In genomic region chr6:149636116-149636515, GRCh38 we compare ENCODE assay signal across 19 cellular contexts. TPM values are rescaled to one million over a fixed set of nuclear protein-coding genes. Genes with fewer than 3 reads are reported as not detected.
DNase-seq lines count a peak whose midpoint lies in the region; ATAC-seq and TF ChIP-seq lines count a peak whose summit lies in the region.
"Had no signal": no experiment of that assay in that cellular context is flagged by ENCODE, and none has a peak within 500 bp of the region (broad histone marks: within the 10 kb centered on the region; RNA-seq: fewer than 3 reads in every experiment).

No MANE protein-coding gene starts in this region.

- no peak overlapping the region for H4K91ac ChIP-seq in neuronal stem cell (ENCODE audit: low read depth, low read length, poor library complexity)

- no peak overlapping the region for H3K23ac ChIP-seq in neuronal stem cell (ENCODE audit: low read depth, low read length, poor library complexity)

- H2BK120ac ChIP-seq in neuronal stem cell (ENCODE audit: low read depth, low read length): no peak overlapping the region

- H2AFZ ChIP-seq in neuronal stem cell (ENCODE audit: low read length): no peak overlapping the region

- intact Hi-C loops in spleen (cut with DNase I; ENCODE audit: low total_unique reads): no loop called here
- intact Hi-C loops in Right ventricle myocardium superior (cut with DNase I): no loop called here

- no peak overlapping the region for H3K27ac ChIP-seq in spleen
- no peak overlapping the region for H3K27ac ChIP-seq in neuronal stem cell (replicated peaks; ENCODE audit: low read length)
- H3K27ac ChIP-seq: epithelial cell of prostate, lower lobe of right lung, right lobe of liver had no signal

- no peak overlapping the region for H3K4me2 ChIP-seq in neuronal stem cell (ENCODE audit: insufficient read depth, low read length, poor library complexity, severe bottlenecking)

- H3K9ac ChIP-seq in neuronal stem cell (ENCODE audit: low read depth, low read length, poor library complexity): no peak overlapping the region

- H3K14ac ChIP-seq in neuronal stem cell (ENCODE audit: low read length): no peak overlapping the region

- H2AK5ac ChIP-seq in neuronal stem cell (ENCODE audit: low read depth, low read length): no peak overlapping the region

- no peak overlapping the region for H4K8ac ChIP-seq in neuronal stem cell (ENCODE audit: low read depth, low read length)

- no peak for TF ChIP-seq CTCF in fibroblast of mammary gland (conservative IDR thresholded peaks at IDR 0.05; ENCODE audit: control insufficient read depth, insufficient read depth, low read depth, low read length)
- TF ChIP-seq CTCF in spleen (IDR thresholded peaks at IDR 0.05 in 8 of 11, conservative IDR thresholded peaks at IDR 0.05 in 3 of 11): no peak

- no peak for TF ChIP-seq POLR2A in spleen (IDR thresholded peaks at IDR 0.05)

- H3K36me3 ChIP-seq in spleen (peaks cover 0 to 66% (median 18%) of the 10 kb centered on the region in 6 donors), neuronal stem cell (replicated peaks in 1 of 2; ENCODE audit: control insufficient read depth in 2 of 2, insufficient read depth in 2 of 2, low read length in 2 of 2) (peaks cover 0 to 31% of the 10 kb centered on the region in 2 donors)

- H2BK15ac ChIP-seq in neuronal stem cell (ENCODE audit: low read length): no peak overlapping the region

- no peaks in the 10 kb centered on the region for H3K79me1 ChIP-seq in neuronal stem cell (ENCODE audit: low read depth, low read length)

- H3K4me3 ChIP-seq in fibroblast of mammary gland (ENCODE audit: control insufficient read depth, low read depth, low read length) (no peak overlapping the region), spleen (no peak overlapping the region), neuronal stem cell (ENCODE audit: low read length in 2 of 2) (no peak overlapping the region)
- H3K4me3 ChIP-seq: lower lobe of right lung, right lobe of liver had no signal

- no peak overlapping the region for H3K4ac ChIP-seq in neuronal stem cell (ENCODE audit: low read length)

- no peak overlapping the region for H3K18ac ChIP-seq in neuronal stem cell (ENCODE audit: low read length)

- H3K4me1 ChIP-seq in spleen (no peaks in the 10 kb centered on the region), neuronal stem cell (ENCODE audit: control insufficient read depth in 2 of 2, insufficient read depth in 1 of 2, low read depth in 1 of 2, low read length in 2 of 2) (no peaks in the 10 kb centered on the region)
- H3K4me1 ChIP-seq: lower lobe of right lung, right lobe of liver had no signal

- no peak overlapping the region for H2BK12ac ChIP-seq in neuronal stem cell (ENCODE audit: low read length)

- no peaks in the 10 kb centered on the region for H3K9me3 ChIP-seq in spleen
- H3K9me3 ChIP-seq in neuronal stem cell (replicated peaks in 1 of 2; ENCODE audit: control insufficient read depth in 2 of 2, insufficient read depth in 1 of 2, low read depth in 1 of 2, low read length in 2 of 2): no peaks in the 10 kb centered on the region
- H3K9me3 ChIP-seq: lower lobe of right lung, right lobe of liver had no signal

- peak; percentile 56 for ATAC-seq in SK-N-SH treated with all-trans-retinoic acid at 6 μM for 48 hours
- no peak for ATAC-seq in Right ventricle myocardium superior (ENCODE audit: poor library complexity)
- ATAC-seq: right lobe of liver; stimulated activated effector memory CD8-positive, alpha-beta T cell treated with anti-CD3 and anti-CD28 coated beads, Interleukin-12 subunit alpha, Interleukin-12 subunit beta, amount 100 ng/mL, for 72 hours had no signal

- no peaks in the 10 kb centered on the region for H3K27me3 ChIP-seq in spleen (replicated peaks in 1 of 7)
- H3K27me3 ChIP-seq in neuronal stem cell (ENCODE audit: control insufficient read depth in 3 of 3, insufficient read depth in 3 of 3, low read depth in 1 of 3, low read length in 3 of 3): no peaks in the 10 kb centered on the region
- H3K27me3 ChIP-seq: right lobe of liver had no signal

- WGBS in spleen, 5 donors: 85 to 91% (median 89%) methylated on average over 2 of the region's 2 CpGs
- WGBS in neuronal stem cell (ENCODE audit: extremely low coverage in 2 of 2, insufficient read length in 2 of 2, insufficient replicate concordance in 1 of 2), 2 donors: no CpG with 5 or more reads among the region's 2 CpGs

- DNase-seq in NCI-H82 (lab: John Stamatoyannopoulos, UW) (peak; percentile 30), NCI-H82 treated with DMSO at 0.1 percent for 48 hours (lab: John Stamatoyannopoulos, UW; ENCODE audit: unreplicated experiment) (no peak), fibroblast of mammary gland (ENCODE audit: low read depth) (peak; percentile 51), stromal cell of bone marrow (ENCODE audit: low read depth) (peak; percentile 35), spleen (no peak), neuronal stem cell (ENCODE audit: low spot score) (no peak), Right ventricle myocardium superior (no peak)
- DNase-seq: activated naive CD4-positive, alpha-beta T cell treated with anti-CD3 and anti-CD28 coated beads, Interleukin-2, amount 50 U/mL, for 16 hours; central memory CD4-positive, alpha-beta T cell; COR-L47; Karpas-422; lower lobe of right lung; nephron progenitor cell; OCI-M1; right lobe of liver; stimulated activated CD4-positive, alpha-beta T cell treated with anti-CD3 and anti-CD28 coated beads, Interleukin-4, amount 100 ng/mL, for 4 hours had no signal

- H2BK5ac ChIP-seq in neuronal stem cell (ENCODE audit: low read length): no peak overlapping the region

TF ChIP-seq in SK-N-SH treated with all-trans-retinoic acid at 6 μM for 48 hours, 23 proteins besides CTCF, POLR2A, EP300 and RAD21 (continues in another document):
- no peak for TF ChIP-seq ISL1 (CRISPR knock-in tag; IDR thresholded peaks at IDR 0.05)
- no peak for TF ChIP-seq ZNF8 (CRISPR knock-in tag; IDR thresholded peaks at IDR 0.05)
- TF ChIP-seq ESRRG (CRISPR knock-in tag; IDR thresholded peaks at IDR 0.05): no peak
- no peak for TF ChIP-seq GLIS3 (CRISPR knock-in tag; IDR thresholded peaks at IDR 0.05)
- TF ChIP-seq CREB5 (CRISPR knock-in tag; IDR thresholded peaks at IDR 0.05; ENCODE audit: low read depth): no peak
- TF ChIP-seq CSDC2 (CRISPR knock-in tag; IDR thresholded peaks at IDR 0.05): no peak
- TF ChIP-seq BACH2 (CRISPR knock-in tag; IDR thresholded peaks at IDR 0.05; ENCODE audit: borderline replicate concordance): no peak
- no peak for TF ChIP-seq ZFP3 (CRISPR knock-in tag; IDR thresholded peaks at IDR 0.05)
- no peak for TF ChIP-seq ARNTL (CRISPR knock-in tag; IDR thresholded peaks at IDR 0.05; ENCODE audit: borderline replicate concordance, low read depth)
- TF ChIP-seq ZC3H10 (CRISPR knock-in tag; IDR thresholded peaks at IDR 0.05): no peak
- TF ChIP-seq SNAI2 (CRISPR knock-in tag; IDR thresholded peaks at IDR 0.05): no peak
- no peak for TF ChIP-seq ZNF565 (CRISPR knock-in tag; conservative IDR thresholded peaks at IDR 0.05; ENCODE audit: low read depth)
- no peak for TF ChIP-seq TOX (CRISPR knock-in tag; IDR thresholded peaks at IDR 0.05; ENCODE audit: borderline replicate concordance)
- TF ChIP-seq, protein P1, sequence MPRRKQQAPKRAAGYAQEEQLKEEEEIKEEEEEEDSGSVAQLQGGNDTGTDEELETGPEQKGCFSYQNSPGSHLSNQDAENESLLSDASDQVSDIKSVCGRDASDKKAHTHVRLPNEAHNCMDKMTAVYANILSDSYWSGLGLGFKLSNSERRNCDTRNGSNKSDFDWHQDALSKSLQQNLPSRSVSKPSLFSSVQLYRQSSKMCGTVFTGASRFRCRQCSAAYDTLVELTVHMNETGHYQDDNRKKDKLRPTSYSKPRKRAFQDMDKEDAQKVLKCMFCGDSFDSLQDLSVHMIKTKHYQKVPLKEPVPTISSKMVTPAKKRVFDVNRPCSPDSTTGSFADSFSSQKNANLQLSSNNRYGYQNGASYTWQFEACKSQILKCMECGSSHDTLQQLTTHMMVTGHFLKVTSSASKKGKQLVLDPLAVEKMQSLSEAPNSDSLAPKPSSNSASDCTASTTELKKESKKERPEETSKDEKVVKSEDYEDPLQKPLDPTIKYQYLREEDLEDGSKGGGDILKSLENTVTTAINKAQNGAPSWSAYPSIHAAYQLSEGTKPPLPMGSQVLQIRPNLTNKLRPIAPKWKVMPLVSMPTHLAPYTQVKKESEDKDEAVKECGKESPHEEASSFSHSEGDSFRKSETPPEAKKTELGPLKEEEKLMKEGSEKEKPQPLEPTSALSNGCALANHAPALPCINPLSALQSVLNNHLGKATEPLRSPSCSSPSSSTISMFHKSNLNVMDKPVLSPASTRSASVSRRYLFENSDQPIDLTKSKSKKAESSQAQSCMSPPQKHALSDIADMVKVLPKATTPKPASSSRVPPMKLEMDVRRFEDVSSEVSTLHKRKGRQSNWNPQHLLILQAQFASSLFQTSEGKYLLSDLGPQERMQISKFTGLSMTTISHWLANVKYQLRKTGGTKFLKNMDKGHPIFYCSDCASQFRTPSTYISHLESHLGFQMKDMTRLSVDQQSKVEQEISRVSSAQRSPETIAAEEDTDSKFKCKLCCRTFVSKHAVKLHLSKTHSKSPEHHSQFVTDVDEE (CRISPR knock-in tag; IDR thresholded peaks at IDR 0.05): no peak
- no peak for TF ChIP-seq ZFP30 (CRISPR knock-in tag; IDR thresholded peaks at IDR 0.05)

RNA-seq across cellular contexts. Expression of gene KATNA1, which starts 12.4 kb away (rescaled TPM):
- total RNA-seq in spleen (10 to 100 TPM; 13.6 to 28.5 (median 17.1) TPM), Right ventricle myocardium superior (12.0 TPM)
- 10 to 100 TPM in 2 of 3 donors, 1 to 10 TPM in 1; 9.3 to 13.8 (median 10.9) TPM for polyA plus RNA-seq in spleen
- 15.8 TPM for polyA plus RNA-seq in neuronal stem cell (2013, experiment 1 of 2)
- 16.3 TPM for polyA plus RNA-seq in neuronal stem cell (2013, experiment 2 of 2)

Comparison
In these comparisons a context has a peak if more than half of its experiments do, and no peak if none do; other contexts are left out.
1. DNase-seq: peak in NCI-H82 (single experiment), fibroblast of mammary gland (single experiment) and stromal cell of bone marrow (single experiment); none in NCI-H82 treated with DMSO at 0.1 percent for 48 hours (single experiment), spleen (single experiment), neuronal stem cell (single experiment) and Right ventricle myocardium superior (single experiment).